ENCODE assay signal across 8 cellular contexts in the genomic region with DNA sequence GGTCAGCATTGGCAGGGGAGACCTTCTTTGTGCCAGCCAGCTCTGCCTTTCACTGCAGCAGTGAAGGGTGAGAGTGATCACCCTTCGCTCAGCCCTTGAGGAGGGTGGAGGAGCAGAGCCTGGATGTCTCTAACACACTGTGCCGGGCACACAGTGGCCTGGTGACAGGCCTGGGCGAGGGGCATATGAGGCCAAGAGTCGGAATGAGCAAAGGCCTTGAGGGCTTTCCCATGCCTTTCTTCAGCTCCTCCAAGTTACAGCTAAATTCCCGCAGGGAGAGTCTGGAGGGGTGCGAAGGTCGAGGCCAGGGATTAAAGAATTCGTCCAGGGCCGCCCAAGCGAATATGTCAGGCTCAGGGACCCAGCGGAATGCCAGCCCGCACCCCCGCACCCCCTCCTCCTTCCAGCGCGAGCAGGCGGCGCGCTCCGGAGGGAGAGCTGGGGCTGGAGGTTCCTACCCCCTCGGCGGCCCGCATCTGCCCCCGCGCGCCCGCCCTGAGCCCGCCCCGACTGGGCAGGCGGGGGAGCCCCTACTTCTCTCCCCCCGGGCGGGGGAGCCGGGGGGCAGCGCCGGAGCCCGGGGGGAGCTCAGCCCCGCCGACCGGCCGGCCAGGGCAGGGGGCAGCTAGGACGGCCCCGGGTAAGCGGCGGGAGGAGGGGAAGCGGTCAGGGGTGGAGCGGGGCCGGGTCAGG. TPM values are rescaled to one million over a fixed set of nuclear protein-coding genes. Genes with fewer than 3 reads are reported as not detected.
DNase-seq lines count a peak whose midpoint lies in the region; ATAC-seq, FAIRE-seq and TF ChIP-seq lines count a peak whose summit lies in the region.

A gene with protein sequence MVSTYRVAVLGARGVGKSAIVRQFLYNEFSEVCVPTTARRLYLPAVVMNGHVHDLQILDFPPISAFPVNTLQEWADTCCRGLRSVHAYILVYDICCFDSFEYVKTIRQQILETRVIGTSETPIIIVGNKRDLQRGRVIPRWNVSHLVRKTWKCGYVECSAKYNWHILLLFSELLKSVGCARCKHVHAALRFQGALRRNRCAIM (plus strand): TSS at position 401 of the 693 bp plus-strand sequence. CDS start 3,546 bp downstream, outside the sequence.

- TF ChIP-seq CTCF in dorsolateral prefrontal cortex (IDR thresholded peaks at IDR 0.05 in 54 of 56, conservative IDR thresholded peaks at IDR 0.05 in 2 of 56; ENCODE audit: low read depth in 1 of 56, partially characterized antibody in 56 of 56) = no peak
- TF ChIP-seq CTCF in HepG2 (CRISPR knock-in tag; IDR thresholded peaks at IDR 0.05) = no peak

- in situ Hi-C loops in HepG2 (cut with HindIII; ENCODE audit: extremely low pct_ligation_motif_present, low pct_unique_long_range_greater_than_20kb) = loop anchor here (25.0 kb wide), 1 partner anchor 419 kb away; no protein-coding TSS in a partner anchor

- H3K9ac ChIP-seq in BLaER1 (peak within 1 kb of the TSS; percentile 82), HUES48 (ENCODE audit: low read depth, low read length) (peak within 1 kb of the TSS; percentile 47), HepG2 (ENCODE audit: insufficient read depth, low read depth, low read length) (peak within 1 kb of the TSS; percentile 65)

- H3K27ac ChIP-seq in BLaER1 = peak within 1 kb of the TSS; percentile 69
- H3K27ac ChIP-seq in HUES48 (ENCODE audit: low read depth, low read length) = no peak within 1 kb of the TSS
- H3K27ac ChIP-seq in dorsolateral prefrontal cortex = peak within 1 kb of the TSS in 37 of 59 donors; percentile 6 to 79 (median 46)
- peak within 1 kb of the TSS; percentile 36 for H3K27ac ChIP-seq in HepG2 (ENCODE audit: extremely low read length, insufficient read depth, low read length)

- DNase-seq in activated CD4-positive, alpha-beta T cell treated with anti-CD3 and anti-CD28 coated beads for 48 hours = peak; percentile 75
- DNase-seq in dorsolateral prefrontal cortex = peak; percentile 50 to 82 (median 72)
- peak; percentile 41 for DNase-seq in HepG2 (ENCODE audit: low spot score)
- peak; percentile 65 for DNase-seq in stimulated activated CD4-positive, alpha-beta T cell treated with anti-CD3 and anti-CD28 coated beads, Interleukin-4, amount 100 ng/mL, for 1 hour

- TF ChIP-seq RAD21 in HepG2 (CRISPR knock-in tag; IDR thresholded peaks at IDR 0.05) = no peak

- H3K9me3 ChIP-seq in BLaER1 = no peaks in the 10 kb centered on the region
- H3K9me3 ChIP-seq in HUES48 (ENCODE audit: control insufficient read depth, insufficient read depth, low read length) = no peaks in the 10 kb centered on the region
- H3K9me3 ChIP-seq in HepG2 (ENCODE audit: low read length) = no peaks in the 10 kb centered on the region

- H3K79me2 ChIP-seq in HepG2 (ENCODE audit: insufficient read depth, low read length) = peaks cover 2% of the 10 kb centered on the region

- H2AFZ ChIP-seq in HepG2 (ENCODE audit: low read length) = no peak within 1 kb of the TSS

- peak; percentile 88 for ATAC-seq in HepG2
- ATAC-seq in GM19351 (IDR thresholded peaks at IDR 0.05; ENCODE audit: unreplicated experiment) = no peak
- no peak for ATAC-seq in HG03280 (IDR thresholded peaks at IDR 0.05; ENCODE audit: unreplicated experiment)

- H3K4me1 ChIP-seq in BLaER1 (peaks cover 44% of the 10 kb centered on the region), HUES48 (ENCODE audit: control insufficient read depth, insufficient read depth, low read length) (peaks cover 37% of the 10 kb centered on the region), HepG2 (ENCODE audit: insufficient read depth, low read length) (peaks cover 31% of the 10 kb centered on the region)

- peak within 1 kb of the TSS; percentile 99 for H3K4me2 ChIP-seq in BLaER1
- H3K4me2 ChIP-seq in HepG2 (ENCODE audit: low read depth, low read length) = peak within 1 kb of the TSS; percentile 96

- no peak for TF ChIP-seq EP300 in HepG2 (IDR thresholded peaks at IDR 0.05; ENCODE audit: low read depth in 2 of 2, low read length in 2 of 2)
- TF ChIP-seq EP300 in HepG2 (CRISPR knock-in tag; IDR thresholded peaks at IDR 0.05; ENCODE audit: borderline replicate concordance) = no peak

- POLR2A ChIA-PET in HepG2 (lab: Yijun Ruan, JAX) = interaction anchor here (0.8 to 1.8 kb wide), 6 partner anchors 16 to 153 kb away, joined by 3 to 7 read pairs (median 4); a partner anchor contains a TSS

- CTCF ChIA-PET in HepG2 (lab: Yijun Ruan, JAX; ENCODE audit: low intra/inter-chr PET ratio, low total read pairs) = no interaction called here

- intact Hi-C loops in dorsolateral prefrontal cortex (cut with DNase I) = loop anchor here in 1 of 2 donors (10.0 kb wide), 1 partner anchor 67 kb away; no protein-coding TSS in a partner anchor
- intact Hi-C loops in HepG2 (cut with micrococcal nuclease; ENCODE audit: unreplicated experiment) = no loop called here

- TF ChIP-seq POLR2A in HepG2 (IDR thresholded peaks at IDR 0.05; ENCODE audit: insufficient read depth in 1 of 2, low read depth in 2 of 2, low read length in 2 of 2) = peak in 1 of 2 experiments; percentile 63; a peak in 1 of 4 replicates

- H3K4me3 ChIP-seq in BLaER1 (peak within 1 kb of the TSS; percentile 79), HUES48 (ENCODE audit: low read depth, low read length) (peak within 1 kb of the TSS; percentile 82), dorsolateral prefrontal cortex (peak within 1 kb of the TSS; percentile 48 to 83 (median 69)), HepG2 (replicated peaks in 1 of 3; ENCODE audit: insufficient read depth in 1 of 3, low read depth in 2 of 3, low read length in 3 of 3) (peak within 1 kb of the TSS; percentile 68 to 87 (median 70))

- no peak for FAIRE-seq in HepG2 (lab: Jason Lieb, UNC)

- H3K27me3 ChIP-seq in BLaER1 (no peaks in the 10 kb centered on the region), HUES48 (ENCODE audit: control insufficient read depth, insufficient read depth, low read length) (peaks cover 7% of the 10 kb centered on the region), dorsolateral prefrontal cortex (no peaks in the 10 kb centered on the region), HepG2 (ENCODE audit: control insufficient read depth in 1 of 2, insufficient read depth in 2 of 2, low read length in 2 of 2) (no peaks in the 10 kb centered on the region)

- BruUV-seq in HepG2 (replicated peaks; lab: Mats Ljungman, UMichigan) = no TSS peak

- peaks cover 31% of the 10 kb centered on the region; the same call in 1 of the 2 replicates for H3K36me3 ChIP-seq in BLaER1
- no peaks in the 10 kb centered on the region for H3K36me3 ChIP-seq in HUES48 (ENCODE audit: control insufficient read depth, insufficient read depth, low read length)
- no peaks in the 10 kb centered on the region for H3K36me3 ChIP-seq in HepG2 (replicated peaks in 1 of 2; ENCODE audit: control insufficient read depth in 1 of 2, insufficient read depth in 2 of 2, low read length in 2 of 2)

- peaks cover 47% of the 10 kb centered on the region for H4K20me1 ChIP-seq in BLaER1
- H4K20me1 ChIP-seq in HepG2 (ENCODE audit: insufficient read depth, low read length) = no peaks in the 10 kb centered on the region

- WGBS in HepG2 (ENCODE audit: low lambda C conversion rate) = 0% methylated on average over 8 of the region's 46 CpGs

TF ChIP-seq in HepG2, 621 proteins besides CTCF, POLR2A, EP300 and RAD21 (continues in another document):
- TF ChIP-seq NFKB2 (CRISPR knock-in tag; IDR thresholded peaks at IDR 0.05; ENCODE audit: borderline replicate concordance) (peak; percentile 34; the same call in 1 of the 2 replicates), ZSCAN25 (CRISPR knock-in tag; IDR thresholded peaks at IDR 0.05) (peak; percentile 95), YY1 (IDR thresholded peaks at IDR 0.05; ENCODE audit: insufficient read depth, insufficient replicate concordance, low read depth, low read length) (peak; percentile 19), RFXANK (CRISPR knock-in tag; IDR thresholded peaks at IDR 0.05) (no peak), ZFX (CRISPR knock-in tag; IDR thresholded peaks at IDR 0.05; ENCODE audit: low read depth) (peak; percentile 16; the same call in 1 of the 2 replicates), KDM2A (CRISPR knock-in tag; IDR thresholded peaks at IDR 0.05; ENCODE audit: borderline replicate concordance, low read depth) (peak; percentile 69; the same call in 1 of the 2 replicates), CBFB (CRISPR knock-in tag; IDR thresholded peaks at IDR 0.05) (peak; percentile 61; the same call in 1 of the 2 replicates), NCOA2 (CRISPR knock-in tag; IDR thresholded peaks at IDR 0.05) (peak; percentile 27; the same call in 1 of the 2 replicates), ZNF331 (CRISPR knock-in tag; IDR thresholded peaks at IDR 0.05) (0 out of 2 replicates have a peak, but pooled peaks have one; percentile 46), POGZ (CRISPR knock-in tag; IDR thresholded peaks at IDR 0.05) (0 out of 2 replicates have a peak, but pooled peaks have one; percentile 34), PHF21A (CRISPR knock-in tag; IDR thresholded peaks at IDR 0.05) (no peak)

RNA-seq across cellular contexts. Expression of the gene that starts here (rescaled TPM):
- total RNA-seq in dorsolateral prefrontal cortex (10 to 100 TPM in 119 of 120 experiments, 1 to 10 TPM in 1; 9.0 to 65.6 (median 36.0) TPM), HepG2 (2016; rRNA removed; fragmentation: Illumina TruSeq; extraction: Trizol) (11.0 TPM in 2 replicates)
- total RNA-seq in HepG2 (2016; cell fraction: cytosol; rRNA removed; fragmentation: Illumina TruSeq; extraction: Trizol; ENCODE audit: low read depth) = 6.7 and 7.7 TPM in 2 replicates
- total RNA-seq in HepG2 (2016; cell fraction: insoluble cytoplasmic fraction; rRNA removed; fragmentation: Illumina TruSeq; extraction: Trizol) = 9.5 and 11.0 TPM in 2 replicates
- 22.4 and 23.7 TPM in 2 replicates for total RNA-seq in HepG2 (2016; cell fraction: membrane; rRNA removed; fragmentation: Illumina TruSeq; extraction: Trizol)
- total RNA-seq in HepG2 (2016; cell fraction: nucleus; rRNA removed; fragmentation: Illumina TruSeq; extraction: Trizol) = 5.6 and 6.2 TPM in 2 replicates
- 7.5 and 8.8 TPM in 2 replicates for polyA plus RNA-seq in HepG2 (2011; rRNA removed)
- 5.6 and 9.6 TPM in 2 replicates for polyA plus RNA-seq in HepG2 (2011; cell fraction: cytosol; rRNA removed)
- polyA plus RNA-seq in HepG2 (2011; cell fraction: nucleus; rRNA removed) = 7.2 and 7.9 TPM in 2 replicates
- polyA plus RNA-seq in HepG2 (2012) = 7.8 and 8.4 TPM in 2 replicates
- polyA plus RNA-seq in HepG2 (2016; cell fraction: cytosol; fragmentation: Illumina TruSeq; extraction: Trizol; ENCODE audit: low read depth) = 10.8 and 10.9 TPM in 2 replicates
- 11.0 and 13.4 TPM in 2 replicates for polyA plus RNA-seq in HepG2 (2016; cell fraction: insoluble cytoplasmic fraction; fragmentation: Illumina TruSeq; extraction: Trizol; ENCODE audit: low read depth)
- polyA plus RNA-seq in HepG2 (2016; cell fraction: membrane; fragmentation: Illumina TruSeq; extraction: Trizol; ENCODE audit: low read depth) = 23.2 and 26.5 TPM in 2 replicates
- polyA plus RNA-seq in HepG2 (2016; cell fraction: nucleus; fragmentation: Illumina TruSeq; extraction: Trizol; ENCODE audit: insufficient read depth, low read depth) = 9.0 and 10.2 TPM in 2 replicates
- 31.4 TPM in 1 of 2 replicates, not detected in the other for polyA minus RNA-seq in HepG2 (2011; rRNA and poly(A)+ RNA removed; ENCODE audit: low replicate concordance)
- 7.5 and 10.6 TPM in 2 replicates for polyA minus RNA-seq in HepG2 (2011; cell fraction: cytosol; rRNA and poly(A)+ RNA removed)
- polyA minus RNA-seq in HepG2 (2011; cell fraction: nucleus; rRNA and poly(A)+ RNA removed) = 5.0 and 7.1 TPM in 2 replicates
